8 cellular contexts compared by ENCODE assay signal in the genomic region with DNA sequence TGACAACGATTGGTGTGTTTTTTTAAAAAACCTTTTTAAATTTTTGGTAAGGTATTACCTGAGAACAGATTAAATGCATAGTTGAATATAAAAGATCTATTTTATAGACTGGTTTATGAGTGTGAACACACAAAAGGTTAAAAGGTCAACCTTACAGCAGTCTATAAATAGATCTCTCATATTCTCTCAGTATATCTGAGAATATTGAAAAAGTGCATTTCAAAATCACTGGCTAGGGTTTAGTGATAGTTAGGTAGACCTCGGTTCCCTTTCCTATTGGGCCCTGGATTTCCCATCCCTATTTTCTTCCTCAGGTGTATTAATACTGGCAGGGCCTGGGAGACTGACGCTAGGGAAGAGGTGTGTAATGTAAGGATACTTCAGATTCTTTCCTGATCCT. TPM values are rescaled to one million over a fixed set of nuclear protein-coding genes. Genes with fewer than 3 reads are reported as not detected.
A peak's percentile ranks its signal among the peaks of the same experiment; 100 is the strongest.
DNase-seq lines count a peak whose midpoint lies in the region; ATAC-seq and TF ChIP-seq lines count a peak whose summit lies in the region.

No MANE protein-coding gene starts in this region.

- intact Hi-C loops in ovary (cut with DNase I): no loop called here

- no peak for DNase-seq in DND-41
- peak; percentile 84 for DNase-seq in NCI-H510A treated with DMSO at 0.1 percent for 48 hours (lab: John Stamatoyannopoulos, UW)
- no peak for DNase-seq in ovary
- DNase-seq in NCI-H187 (lab: John Stamatoyannopoulos, UW): no peak
- no peak for DNase-seq in ecto neural progenitor cell (ENCODE audit: low spot score)

- H3K79me2 ChIP-seq in DND-41 (ENCODE audit: insufficient read depth, low read length): peaks cover 33% of the 10 kb centered on the region

- TF ChIP-seq CTCF in DND-41 (IDR thresholded peaks at IDR 0.05; ENCODE audit: borderline replicate concordance, extremely low read depth, low read length, poor library complexity, severe bottlenecking) (no peak), ovary (IDR thresholded peaks at IDR 0.05) (no peak)

- H3K4me1 ChIP-seq in DND-41 (ENCODE audit: insufficient read depth, low read length) (peaks cover 36% of the 10 kb centered on the region), endocrine pancreas (ENCODE audit: control insufficient read depth, insufficient read depth, low read length) (peaks cover 24% of the 10 kb centered on the region), ovary (ENCODE audit: insufficient read depth) (peaks cover 2% of the 10 kb centered on the region)

- peaks cover 22% of the 10 kb centered on the region; the same call in 1 of the 2 replicates for H4K20me1 ChIP-seq in DND-41 (ENCODE audit: insufficient read depth, low read length)

- peak overlapping the region; percentile 74 for H3K4me2 ChIP-seq in DND-41 (ENCODE audit: insufficient read depth, low read length)

- peak overlapping the region; percentile 78 for H2AFZ ChIP-seq in DND-41 (ENCODE audit: low read depth, low read length)

- H3K4me3 ChIP-seq in DND-41 (ENCODE audit: low read depth in 1 of 2, low read length in 2 of 2): peak overlapping the region; percentile 28 to 69; a peak in 3 of 4 replicates
- peak overlapping the region; percentile 58 for H3K4me3 ChIP-seq in endocrine pancreas (ENCODE audit: control insufficient read depth, insufficient read depth, low read length)
- peak overlapping the region; percentile 68 for H3K4me3 ChIP-seq in ovary

- H3K9me3 ChIP-seq in DND-41 (ENCODE audit: insufficient read depth, low read length, severe bottlenecking): no peaks in the 10 kb centered on the region
- H3K9me3 ChIP-seq in endocrine pancreas (ENCODE audit: control insufficient read depth, low read length): no peaks in the 10 kb centered on the region
- no peaks in the 10 kb centered on the region for H3K9me3 ChIP-seq in ovary

- TF ChIP-seq POLR2A in ovary (IDR thresholded peaks at IDR 0.05): no peak

- H3K36me3 ChIP-seq in DND-41 (ENCODE audit: insufficient read depth, low read length) (peaks cover 21% of the 10 kb centered on the region), endocrine pancreas (ENCODE audit: control insufficient read depth, insufficient read depth, low read length) (no peaks in the 10 kb centered on the region), ovary (no peaks in the 10 kb centered on the region)

- H3K27me3 ChIP-seq in DND-41 (ENCODE audit: insufficient read depth, low read length, poor library complexity): no peaks in the 10 kb centered on the region
- no peaks in the 10 kb centered on the region for H3K27me3 ChIP-seq in endocrine pancreas (ENCODE audit: control insufficient read depth, insufficient read depth, low read length)
- no peaks in the 10 kb centered on the region for H3K27me3 ChIP-seq in ovary

- H3K9ac ChIP-seq in DND-41 (ENCODE audit: low read depth, low read length) (peak overlapping the region; percentile 68), endocrine pancreas (ENCODE audit: control insufficient read depth, insufficient read depth, low read length) (no peak overlapping the region)

- 33 to 41% (median 34%) methylated on average over 3 of the region's 3 CpGs for WGBS in ovary, 3 donors

- no peak for TF ChIP-seq EP300 in ovary (IDR thresholded peaks at IDR 0.05)

- no peak for ATAC-seq in DND-41 (ENCODE audit: insufficient read depth, low read depth)
- ATAC-seq in GM21447 (IDR thresholded peaks at IDR 0.05; ENCODE audit: unreplicated experiment): no peak
- no peak for ATAC-seq in HG03175 (IDR thresholded peaks at IDR 0.05; ENCODE audit: unreplicated experiment)

- peak overlapping the region; percentile 69 for H3K27ac ChIP-seq in DND-41 (ENCODE audit: low read length)
- H3K27ac ChIP-seq in ovary: no peak overlapping the region

RNA-seq across cellular contexts. Expression of a gene that starts 0.7 kb away (rescaled TPM):
- 10 to 100 TPM; 45.0 to 65.9 (median 56.7) TPM for total RNA-seq in ovary
- polyA plus RNA-seq in ovary: 10 to 100 TPM; 11.8 to 19.1 TPM

RNA-seq across cellular contexts. Expression of a gene that starts 42.8 kb away (rescaled TPM):
- total RNA-seq in ovary: 10 to 100 TPM in 6 of 7 donors, 1 to 10 TPM in 1; 6.4 to 34.4 (median 20.5) TPM
- 1 to 10 TPM; 6.8 to 9.4 TPM for polyA plus RNA-seq in ovary
